In genomic region chr11:65911682-65912568, GRCh38 we compare ENCODE assay signal across 9 cellular contexts. TPM values are rescaled to one million over a fixed set of nuclear protein-coding genes. Genes with fewer than 3 reads are reported as not detected.
DNase-seq lines count a peak whose midpoint lies in the region; ATAC-seq and TF ChIP-seq lines count a peak whose summit lies in the region.
"Had no signal": no experiment of that assay in that cellular context is flagged by ENCODE, and none has a peak within 500 bp of the region (broad histone marks: within the 10 kb centered on the region; RNA-seq: fewer than 3 reads in every experiment).

No MANE protein-coding gene starts in this region.

- H3K27me3 ChIP-seq in Caco-2 (replicated peaks; ENCODE audit: control insufficient read depth, insufficient read depth, low read length) (no peaks in the 10 kb centered on the region), HUES6 (ENCODE audit: control insufficient read depth, insufficient read depth, low read length) (peaks cover 13% of the 10 kb centered on the region), left ventricle myocardium inferior (ENCODE audit: low read depth) (peaks cover 21% of the 10 kb centered on the region), stomach smooth muscle (ENCODE audit: control insufficient read depth in 1 of 2, insufficient read depth in 2 of 2, low read length in 2 of 2) (no peaks in the 10 kb centered on the region)
- H3K27me3 ChIP-seq: neutrophil had no signal

- H3K9me3 ChIP-seq in Caco-2 (no peaks in the 10 kb centered on the region), HUES6 (ENCODE audit: control insufficient read depth, insufficient read depth, low read depth, low read length) (no peaks in the 10 kb centered on the region), left ventricle myocardium inferior (replicated peaks) (no peaks in the 10 kb centered on the region), stomach smooth muscle (ENCODE audit: control insufficient read depth in 2 of 2, low read length in 2 of 2) (no peaks in the 10 kb centered on the region)
- H3K9me3 ChIP-seq: neutrophil had no signal

- H3K4me1 ChIP-seq in Caco-2 (peaks cover 8% of the 10 kb centered on the region), HUES6 (ENCODE audit: control insufficient read depth, insufficient read depth, low read length) (peaks cover 27% of the 10 kb centered on the region), left ventricle myocardium inferior (peaks cover 39% of the 10 kb centered on the region), stomach smooth muscle (ENCODE audit: control insufficient read depth, insufficient read depth, low read length) (peaks cover 32% of the 10 kb centered on the region)

- no peaks in the 10 kb centered on the region for H3K27me3 Mint-ChIP-seq in Caco-2 (ENCODE audit: insufficient read depth, unreplicated experiment)

- TF ChIP-seq CTCF in Caco-2 (IDR thresholded peaks at IDR 0.05; ENCODE audit: insufficient read depth in 1 of 2, low read depth in 1 of 2, low read length in 1 of 2, severe bottlenecking in 1 of 2, unreplicated experiment in 1 of 2) (peak; percentile 46 to 77), left ventricle myocardium inferior (IDR thresholded peaks at IDR 0.05; ENCODE audit: borderline replicate concordance) (peak; percentile 46)

- POLR2A ChIA-PET in Caco-2 (lab: Charles Lee), result interaction anchor here (0.6 to 1.2 kb wide), 4 partner anchors 11 to 52 kb away, joined by 4 to 11 read pairs (median 6); partner anchors contain the start of genes FIBP and FOSL1

- peaks cover 6% of the 10 kb centered on the region for H3K4me1 Mint-ChIP-seq in Caco-2 (ENCODE audit: low read depth, unreplicated experiment)

- H3K9me3 Mint-ChIP-seq in Caco-2 (ENCODE audit: unreplicated experiment), result no peaks in the 10 kb centered on the region

- H3K36me3 Mint-ChIP-seq in Caco-2 (ENCODE audit: insufficient read depth, unreplicated experiment), result no peaks in the 10 kb centered on the region

- H3K27ac ChIP-seq in HUES6 (ENCODE audit: low read depth, low read length) (no peak overlapping the region), left ventricle myocardium inferior (replicated peaks) (peak overlapping the region; percentile 47), stomach smooth muscle (ENCODE audit: low read length) (no peak overlapping the region)
- H3K27ac ChIP-seq: neutrophil had no signal

- H3K27ac Mint-ChIP-seq in Caco-2 (ENCODE audit: unreplicated experiment), result no peak overlapping the region

- CTCF ChIA-PET in Caco-2 (lab: Charles Lee), result interaction anchor here (0.6 to 2.6 kb wide), 7 partner anchors 13 to 77 kb away, joined by 3 to 45 read pairs (median 4); partner anchors contain the start of genes CCDC85B and FIBP

- no peak for ATAC-seq in HG03460 (IDR thresholded peaks at IDR 0.05; ENCODE audit: unreplicated experiment)

- DNase-seq in Caco-2 (peak; percentile 65 to 73), SW480 (ENCODE audit: low spot score) (peak; percentile 91), left ventricle myocardium inferior (peak; percentile 48), midbrain (lab: John Stamatoyannopoulos, UW) (no peak), T-helper 9 cell (no peak)

- no peak overlapping the region for H3K4me3 ChIP-seq in Caco-2 (ENCODE audit: low read depth, low read length)
- H3K4me3 ChIP-seq in HUES6 (ENCODE audit: low read depth, low read length), result no peak overlapping the region
- no peak overlapping the region for H3K4me3 ChIP-seq in left ventricle myocardium inferior
- H3K4me3 ChIP-seq in stomach smooth muscle (ENCODE audit: low read length in 2 of 2), result no peak overlapping the region

- no TSS peak for BruUV-seq in Caco-2 (replicated peaks; lab: Mats Ljungman, UMichigan)

- intact Hi-C loops in Caco-2 (cut with micrococcal nuclease; ENCODE audit: unreplicated experiment) (loop anchor here (1.0 to 5.0 kb wide), 3 partner anchors 12 to 75 kb away; partner anchors contain the start of gene FOSL1), left ventricle myocardium inferior (cut with micrococcal nuclease) (no loop called here)

- no peaks in the 10 kb centered on the region for H3K36me3 ChIP-seq in Caco-2 (ENCODE audit: control insufficient read depth, insufficient read depth, low read length)
- H3K36me3 ChIP-seq in HUES6 (ENCODE audit: control insufficient read depth, insufficient read depth, low read length), result no peaks in the 10 kb centered on the region
- H3K36me3 ChIP-seq in left ventricle myocardium inferior, result no peaks in the 10 kb centered on the region
- H3K36me3 ChIP-seq in stomach smooth muscle (ENCODE audit: control insufficient read depth in 2 of 2, insufficient read depth in 2 of 2, low read length in 2 of 2), result peaks cover under 1% of the 10 kb centered on the region in 2 donors

- peak overlapping the region; percentile 28 for H3K4me3 Mint-ChIP-seq in Caco-2 (ENCODE audit: unreplicated experiment)

- H3K9ac ChIP-seq in HUES6 (ENCODE audit: low read length), result peak overlapping the region; percentile 42
- peak overlapping the region; percentile 13 to 38 for H3K9ac ChIP-seq in stomach smooth muscle (ENCODE audit: low read length in 2 of 2)

RNA-seq across cellular contexts. Expression of gene C11orf68, which starts 6.9 kb away (rescaled TPM):
- total RNA-seq in Caco-2 (2022) (19.7 and 20.1 TPM in 2 replicates), left ventricle myocardium inferior (37.3 TPM)

RNA-seq across cellular contexts. Expression of gene DRAP1, which starts 7.3 kb away (rescaled TPM):
- total RNA-seq in Caco-2 (2022) (91.0 and 93.1 TPM in 2 replicates), left ventricle myocardium inferior (94.7 TPM)

RNA-seq across cellular contexts. Expression of gene FOSL1, which starts 11.7 kb away (rescaled TPM):
- 2.7 and 3.9 TPM in 2 replicates for total RNA-seq in Caco-2 (2022)
- total RNA-seq in left ventricle myocardium inferior, result 0.47 TPM

RNA-seq across cellular contexts. Expression of gene CCDC85B, which starts 21.5 kb away (rescaled TPM):
- total RNA-seq in Caco-2 (2022) (13.3 and 14.7 TPM in 2 replicates), left ventricle myocardium inferior (32.7 TPM)

RNA-seq across cellular contexts. Expression of gene FIBP, which starts 23.7 kb away (rescaled TPM):
- total RNA-seq in Caco-2 (2022), result 56.8 and 61.5 TPM in 2 replicates
- 42.2 TPM for total RNA-seq in left ventricle myocardium inferior

Comparison
In these comparisons a context has a peak if more than half of its experiments do, and no peak if none do; other contexts are left out.
1. DNase-seq: peak in Caco-2 (2 of 2), SW480 (single experiment) and left ventricle myocardium inferior (single experiment); none in midbrain (single experiment) and T-helper 9 cell (single experiment).